ENCODE assay signal across 4 cellular contexts in the genomic region with DNA sequence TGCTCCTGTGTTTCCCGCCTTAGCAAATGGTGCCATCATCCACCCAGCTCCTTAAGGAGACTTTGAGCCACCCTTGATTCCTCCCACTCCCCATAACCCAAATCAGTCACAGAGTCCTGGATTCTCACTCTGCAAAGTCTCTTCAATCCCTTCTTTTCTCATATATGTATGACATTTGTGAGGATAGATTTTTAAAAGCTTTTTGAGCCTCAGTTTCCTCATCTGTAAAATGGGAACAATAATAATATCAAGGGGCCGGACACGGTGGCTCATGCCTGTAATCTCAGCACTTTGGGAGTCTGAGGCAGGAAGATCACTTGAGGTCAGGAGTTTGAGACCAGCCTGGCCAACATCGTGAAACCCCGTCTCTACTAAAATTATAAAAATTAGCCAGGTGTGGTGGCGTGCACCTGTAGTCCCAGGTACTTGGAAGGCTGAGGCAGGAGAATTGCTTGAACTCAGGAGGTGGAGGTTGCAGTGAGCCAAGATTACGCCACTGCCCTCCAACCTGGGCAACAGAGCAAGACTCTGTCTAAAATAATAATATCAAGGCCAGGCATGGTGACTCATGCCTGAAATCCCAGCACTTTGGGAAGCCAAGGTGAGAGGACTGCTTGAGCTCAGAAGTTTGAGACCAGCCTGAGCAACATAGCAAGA. TPM values are rescaled to one million over a fixed set of nuclear protein-coding genes. Genes with fewer than 3 reads are reported as not detected.
"Had no signal": no experiment of that assay in that cellular context is flagged by ENCODE, and none has a peak within 500 bp of the region (broad histone marks: within the 10 kb centered on the region; RNA-seq: fewer than 3 reads in every experiment).

No MANE protein-coding gene starts in this region.

RNA-seq across cellular contexts. Expression of gene FGR, which starts 15.1 kb away (rescaled TPM):
- total RNA-seq: astrocyte, chondrocyte, endodermal cell, kidney epithelial cell had no signal
